In the genomic region with DNA sequence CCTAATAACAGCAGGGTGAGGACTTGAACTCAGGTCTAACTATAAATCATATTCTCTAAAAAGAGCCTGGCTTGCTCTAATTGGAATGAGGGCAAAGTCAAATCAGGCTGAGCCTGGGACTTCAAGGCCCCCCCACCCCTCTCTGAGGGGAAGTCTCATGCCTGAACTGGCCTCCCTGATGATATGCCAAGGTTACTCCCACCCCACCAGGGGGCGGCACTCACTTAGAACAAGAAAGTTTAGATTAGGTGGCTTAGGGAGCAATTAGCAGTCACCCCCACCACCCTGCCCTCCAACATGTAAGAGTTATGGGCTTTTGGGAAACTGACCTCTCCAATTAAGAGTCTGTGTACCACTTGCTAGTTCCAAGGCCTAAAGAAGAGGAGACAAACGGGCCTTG, we compare ENCODE assay signal across 9 cellular contexts. TPM values are rescaled to one million over a fixed set of nuclear protein-coding genes. Genes with fewer than 3 reads are reported as not detected.
A peak's percentile ranks its signal among the peaks of the same experiment; 100 is the strongest.
DNase-seq lines count a peak whose midpoint lies in the region; ATAC-seq and TF ChIP-seq lines count a peak whose summit lies in the region.
"Had no signal": no experiment of that assay in that cellular context is flagged by ENCODE, and none has a peak within 500 bp of the region (broad histone marks: within the 10 kb centered on the region; RNA-seq: fewer than 3 reads in every experiment).

No MANE protein-coding gene starts in this region.

- peak overlapping the region; percentile 94 for H3K4me3 Mint-ChIP-seq in activated T-helper 17 cell treated with anti-CD3 and anti-CD28 coated beads, Interleukin-2, amount 50 U/mL, for 72 hours

- H3K4me3 ChIP-seq in GM23248 (no peak overlapping the region), Peyer's patch (no peak overlapping the region), psoas muscle (no peak overlapping the region)

- no peaks in the 10 kb centered on the region for H3K4me1 ChIP-seq in GM23248 (ENCODE audit: insufficient read depth)
- peaks cover 0 to 4% (median under 1%) of the 10 kb centered on the region in 4 donors for H3K4me1 ChIP-seq in Peyer's patch
- no peaks in the 10 kb centered on the region for H3K4me1 ChIP-seq in psoas muscle

- intact Hi-C loops in psoas muscle (cut with DNase I) = no loop called here

- WGBS in GM23248 (ENCODE audit: low coverage in 1 of 2, low lambda C conversion rate in 2 of 2, missing lambda C conversion rate in 2 of 2), 2 experiments = 0 to 17% methylated on average over 1 to 2 of the region's 2 CpGs
- 18 to 22% (median 22%) methylated on average over 1 to 2 of the region's 2 CpGs for WGBS in psoas muscle, 3 donors

- no peak overlapping the region for H3K27ac ChIP-seq in GM23248
- H3K27ac ChIP-seq in Peyer's patch = no peak overlapping the region
- H3K27ac ChIP-seq in psoas muscle = no peak overlapping the region

- H3F3A ChIP-seq in GM23248 (ENCODE audit: insufficient read depth) = no peaks in the 10 kb centered on the region

- H4K20me1 ChIP-seq in GM23248 (ENCODE audit: insufficient read depth) = no peaks in the 10 kb centered on the region

- H3K36me3 ChIP-seq in GM23248 (ENCODE audit: low read depth) (no peaks in the 10 kb centered on the region), Peyer's patch (no peaks in the 10 kb centered on the region), psoas muscle (ENCODE audit: insufficient read depth in 1 of 2, low read depth in 1 of 2) (peaks cover 0 to 8% of the 10 kb centered on the region in 2 donors)

- TF ChIP-seq POLR2A in Peyer's patch (IDR thresholded peaks at IDR 0.05) = no peak

- H3K9me2 ChIP-seq in GM23248 (ENCODE audit: insufficient read depth) = no peaks in the 10 kb centered on the region

- no peaks in the 10 kb centered on the region for H3K9me3 ChIP-seq in GM23248 (ENCODE audit: low read depth)
- no peaks in the 10 kb centered on the region for H3K9me3 ChIP-seq in Peyer's patch
- H3K9me3 ChIP-seq in psoas muscle = no peaks in the 10 kb centered on the region

- in situ Hi-C loops in GM23248 (cut with MboI) = no loop called here

- H3K4me2 ChIP-seq in GM23248 (ENCODE audit: unreplicated experiment) = no peak overlapping the region

- no peaks in the 10 kb centered on the region for H3K79me2 ChIP-seq in GM23248 (ENCODE audit: insufficient read depth)

- H3K27me3 Mint-ChIP-seq in activated T-helper 17 cell treated with anti-CD3 and anti-CD28 coated beads, Interleukin-2, amount 50 U/mL, for 72 hours = no peaks in the 10 kb centered on the region

- DNase-seq in CD1c-positive myeloid dendritic cell (ENCODE audit: extremely low spot score) = peak; percentile 72
- peak; percentile 55 for DNase-seq in GM23248
- DNase-seq in Peyer's patch = peak; percentile 69 to 87 (median 86)
- DNase-seq in globus pallidus (ENCODE audit: low spot score) = peak; percentile 59
- DNase-seq in psoas muscle = peak; percentile 61 to 64
- no peak for DNase-seq in hepatic stellate cell (ENCODE audit: low spot score)
- DNase-seq in HuH-7 (ENCODE audit: low spot score) = no peak

- ATAC-seq in activated T-helper 17 cell treated with anti-CD3 and anti-CD28 coated beads, Interleukin-2, amount 50 U/mL, for 72 hours (replicated peaks) = peak; percentile 49
- ATAC-seq in psoas muscle = no peak

- no peaks in the 10 kb centered on the region for H3K9me3 Mint-ChIP-seq in activated T-helper 17 cell treated with anti-CD3 and anti-CD28 coated beads, Interleukin-2, amount 50 U/mL, for 72 hours

- TF ChIP-seq CTCF in Peyer's patch (IDR thresholded peaks at IDR 0.05) = peak in 5 of 6 experiments; percentile 46 to 58 (median 54)
- peak; percentile 42 for TF ChIP-seq CTCF in psoas muscle (IDR thresholded peaks at IDR 0.05)

- H3K4me1 Mint-ChIP-seq in activated T-helper 17 cell treated with anti-CD3 and anti-CD28 coated beads, Interleukin-2, amount 50 U/mL, for 72 hours = peaks cover 5% of the 10 kb centered on the region

- H3K9ac ChIP-seq in GM23248 = no peak overlapping the region

- H3K27ac Mint-ChIP-seq in activated T-helper 17 cell treated with anti-CD3 and anti-CD28 coated beads, Interleukin-2, amount 50 U/mL, for 72 hours = no peak overlapping the region

- H2AFZ ChIP-seq in GM23248 = no peak overlapping the region

- H3K36me3 Mint-ChIP-seq in activated T-helper 17 cell treated with anti-CD3 and anti-CD28 coated beads, Interleukin-2, amount 50 U/mL, for 72 hours (ENCODE audit: low read depth) = peaks cover 11% of the 10 kb centered on the region

- H3K27me3 ChIP-seq in GM23248 (replicated peaks; ENCODE audit: insufficient read depth) = no peaks in the 10 kb centered on the region
- no peaks in the 10 kb centered on the region for H3K27me3 ChIP-seq in Peyer's patch
- peaks cover 0 to 21% (median 0%) of the 10 kb centered on the region in 3 donors for H3K27me3 ChIP-seq in psoas muscle (ENCODE audit: insufficient read depth in 3 of 3, low read length in 2 of 3)

RNA-seq across cellular contexts. Expression of gene FOXO4, which starts 2.7 kb away (rescaled TPM):
- total RNA-seq in GM23248 (2014; rRNA removed; shearing (Covaris generic)) = 5.2 and 5.3 TPM in 2 replicates
- polyA plus RNA-seq in GM23248 (2016; fragmentation: Nextera tagmentation; extraction: Ambion mirVana) = 1.1 TPM in 2 replicates
- total RNA-seq in Peyer's patch = 10 to 100 TPM; 14.0 to 39.8 (median 28.4) TPM
- total RNA-seq in activated T-helper 17 cell treated with anti-CD3 and anti-CD28 coated beads, Interleukin-2, amount 50 U/mL, for 72 hours = 10 to 100 TPM; 11.2 to 39.0 TPM
- total RNA-seq in psoas muscle = 10 to 100 TPM; 55.1 to 80.7 (median 63.5) TPM
- 10 to 100 TPM; 14.6 to 56.5 (median 31.7) TPM for polyA plus RNA-seq in psoas muscle

RNA-seq across cellular contexts. Expression of gene CXorf65, which starts 8.2 kb away (rescaled TPM):
- total RNA-seq in GM23248 (2014; rRNA removed; shearing (Covaris generic)) = not detected in 2 replicates
- polyA plus RNA-seq in GM23248 (2016; fragmentation: Nextera tagmentation; extraction: Ambion mirVana) (not detected in 2 replicates), psoas muscle (not detected)
- total RNA-seq in Peyer's patch (not detected), psoas muscle (not detected)
- total RNA-seq in activated T-helper 17 cell treated with anti-CD3 and anti-CD28 coated beads, Interleukin-2, amount 50 U/mL, for 72 hours = 10 to 100 TPM; 15.1 to 36.4 TPM
- total RNA-seq: temporal lobe had no signal

RNA-seq across cellular contexts. Expression of gene IL2RG, which starts 13.1 kb away (rescaled TPM):
- total RNA-seq in GM23248 (2014; rRNA removed; shearing (Covaris generic)) = not detected in 2 replicates
- polyA plus RNA-seq in GM23248 (2016; fragmentation: Nextera tagmentation; extraction: Ambion mirVana) = 0.23 and 0.53 TPM in 2 replicates
- 100 to 1,000 TPM in 1 of 4 donors, 10 to 100 TPM in 3; 18.2 to 222 (median 62.2) TPM for total RNA-seq in Peyer's patch
- 100 to 1,000 TPM; 317 to 698 TPM for total RNA-seq in activated T-helper 17 cell treated with anti-CD3 and anti-CD28 coated beads, Interleukin-2, amount 50 U/mL, for 72 hours
- 1 to 10 TPM in 3 of 4 donors, under 1 TPM in 1; 0.93 to 1.5 (median 1.2) TPM for total RNA-seq in psoas muscle
- 1 to 10 TPM; 1.2 to 2.8 (median 1.6) TPM for polyA plus RNA-seq in psoas muscle

RNA-seq across cellular contexts. Expression of gene MED12, which starts 20.1 kb away (rescaled TPM):
- 14.9 and 32.6 TPM in 2 replicates for total RNA-seq in GM23248 (2014; rRNA removed; shearing (Covaris generic))
- polyA plus RNA-seq in GM23248 (2016; fragmentation: Nextera tagmentation; extraction: Ambion mirVana) = 9.5 and 10.0 TPM in 2 replicates
- total RNA-seq in Peyer's patch = 10 to 100 TPM; 38.5 to 87.0 (median 67.5) TPM
- total RNA-seq in activated T-helper 17 cell treated with anti-CD3 and anti-CD28 coated beads, Interleukin-2, amount 50 U/mL, for 72 hours = 100 to 1,000 TPM in 1 of 2 donors, 10 to 100 TPM in 1; 46.2 to 144 TPM
- total RNA-seq in psoas muscle = 10 to 100 TPM; 20.7 to 24.8 (median 23.7) TPM
- 10 to 100 TPM in 1 of 3 donors, 1 to 10 TPM in 2; 7.1 to 12.8 (median 7.5) TPM for polyA plus RNA-seq in psoas muscle

RNA-seq across cellular contexts. Expression of gene SNX12, which starts 30.2 kb away (rescaled TPM):
- 47.0 and 76.1 TPM in 2 replicates for total RNA-seq in GM23248 (2014; rRNA removed; shearing (Covaris generic))
- polyA plus RNA-seq in GM23248 (2016; fragmentation: Nextera tagmentation; extraction: Ambion mirVana) = 7.6 and 10.4 TPM in 2 replicates
- total RNA-seq in Peyer's patch = 100 to 1,000 TPM in 1 of 4 donors, 10 to 100 TPM in 3; 62.7 to 108 (median 67.5) TPM
- total RNA-seq in activated T-helper 17 cell treated with anti-CD3 and anti-CD28 coated beads, Interleukin-2, amount 50 U/mL, for 72 hours = 10 to 100 TPM; 47.2 to 49.0 TPM
- total RNA-seq in psoas muscle = 10 to 100 TPM; 28.0 to 55.6 (median 39.1) TPM
- polyA plus RNA-seq in psoas muscle = 10 to 100 TPM; 28.0 to 46.9 (median 28.3) TPM

Comparison
In these comparisons a context has a peak if more than half of its experiments do, and no peak if none do; other contexts are left out.
1. DNase-seq: peak in CD1c-positive myeloid dendritic cell (single experiment), GM23248 (single experiment), Peyer's patch (3 of 3), globus pallidus (single experiment) and psoas muscle (2 of 2); none in hepatic stellate cell (single experiment) and HuH-7 (single experiment).
2. RNA of gene IL2RG, which starts 13.1 kb away (total RNA-seq): 317 to 698 TPM in activated T-helper 17 cell treated with anti-CD3 and anti-CD28 coated beads, Interleukin-2, amount 50 U/mL, for 72 hours and 18.2 to 222 TPM in Peyer's patch; 0.93 to 1.5 TPM in psoas muscle and not detected in GM23248; every median in the first group is over 4 times any median in the second.